In the genomic region with DNA sequence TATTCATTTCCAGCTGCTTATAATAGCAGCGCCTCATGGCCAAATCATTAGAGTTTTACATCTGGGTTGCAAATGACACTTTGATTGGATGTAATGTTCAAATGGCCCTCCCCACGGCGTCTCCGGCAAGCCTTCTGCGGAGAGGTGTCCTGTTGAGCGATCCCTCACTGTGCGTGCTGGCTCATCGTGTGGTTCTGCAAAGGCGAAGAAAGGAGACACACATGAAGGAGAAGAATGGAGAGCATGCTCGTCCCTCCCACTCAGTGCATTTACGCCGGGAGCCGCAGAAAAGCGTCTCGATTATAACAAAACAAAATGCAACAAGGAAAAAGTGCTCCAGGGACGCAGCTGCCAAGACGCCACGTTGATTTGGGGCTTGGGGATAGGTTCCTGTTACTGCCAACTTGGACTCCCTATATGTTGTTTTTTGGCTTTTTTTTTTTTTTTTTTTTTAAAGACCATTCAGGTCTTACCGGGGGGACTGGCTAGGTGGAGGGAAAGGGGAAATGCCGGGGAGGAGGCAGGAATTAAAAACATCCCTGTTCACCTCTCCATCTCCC, we compare ENCODE assay signal across 22 cellular contexts.
DNase-seq lines count a peak whose midpoint lies in the region; ATAC-seq and TF ChIP-seq lines count a peak whose summit lies in the region.
"Had no signal": no experiment of that assay in that cellular context is flagged by ENCODE, and none has a peak within 500 bp of the region (broad histone marks: within the 10 kb centered on the region; RNA-seq: fewer than 3 reads in every experiment).

No MANE protein-coding gene starts in this region.

- no peaks in the 10 kb centered on the region for H3K4me1 Mint-ChIP-seq in activated T-cell treated with anti-CD3 and anti-CD28 coated beads, Interleukin-2, amount 50 U/mL, for 24 hours (ENCODE audit: low read depth)
- peaks cover 3% of the 10 kb centered on the region for H3K4me1 Mint-ChIP-seq in activated T-cell treated with anti-CD3 and anti-CD28 coated beads, Interleukin-2, amount 50 U/mL, for 4 hours (ENCODE audit: low read depth)

- no peak overlapping the region for H3K9ac ChIP-seq in iPS-18a (ENCODE audit: low read length)

- CTCF ChIA-PET in OCI-LY7 (lab: Charles Lee; ENCODE audit: unreplicated experiment) = no interaction called here

- peaks cover 2% of the 10 kb centered on the region for H3K27me3 Mint-ChIP-seq in activated T-cell treated with anti-CD3 and anti-CD28 coated beads, Interleukin-2, amount 50 U/mL, for 24 hours
- H3K27me3 Mint-ChIP-seq in activated T-cell treated with anti-CD3 and anti-CD28 coated beads, Interleukin-2, amount 50 U/mL, for 4 hours (ENCODE audit: low read depth) = no peaks in the 10 kb centered on the region

- peak overlapping the region; percentile 60 for H3K4me2 ChIP-seq in OCI-LY7 (ENCODE audit: low read length)

- intact Hi-C loops in OCI-LY7 (cut with micrococcal nuclease; ENCODE audit: unreplicated experiment) (loop anchor here (1.0 to 10.0 kb wide), 2 partner anchors 50 to 104 kb away; no protein-coding TSS in a partner anchor), sigmoid colon (cut with DNase I) (loop anchor here (5.0 kb wide), 4 partner anchors 106 to 431 kb away; partner anchors contain the start of gene ZNF423)

- peak overlapping the region; percentile 95 for H2AFZ ChIP-seq in OCI-LY7 (ENCODE audit: low read length)

- TF ChIP-seq EP300 in sigmoid colon (IDR thresholded peaks at IDR 0.05) = no peak

- H3K36me3 ChIP-seq in OCI-LY7 (ENCODE audit: insufficient read depth, low read length) (no peaks in the 10 kb centered on the region), iPS-18a (ENCODE audit: control insufficient read depth, low read depth, low read length) (no peaks in the 10 kb centered on the region), sigmoid colon (no peaks in the 10 kb centered on the region)
- H3K36me3 ChIP-seq: SJCRH30, stomach, vagina had no signal

- no peak for TF ChIP-seq POLR2A in sigmoid colon (IDR thresholded peaks at IDR 0.05)

- no peaks in the 10 kb centered on the region for H3K36me3 Mint-ChIP-seq in activated T-cell treated with anti-CD3 and anti-CD28 coated beads, Interleukin-2, amount 50 U/mL, for 24 hours (ENCODE audit: low read depth)
- no peaks in the 10 kb centered on the region for H3K36me3 Mint-ChIP-seq in activated T-cell treated with anti-CD3 and anti-CD28 coated beads, Interleukin-2, amount 50 U/mL, for 4 hours (ENCODE audit: insufficient read depth)
- H3K36me3 Mint-ChIP-seq: CD14-positive monocyte had no signal

- H3K27ac Mint-ChIP-seq in activated T-cell treated with anti-CD3 and anti-CD28 coated beads, Interleukin-2, amount 50 U/mL, for 24 hours = no peak overlapping the region
- H3K27ac Mint-ChIP-seq: CD14-positive monocyte had no signal

- H3K79me2 ChIP-seq in OCI-LY7 (ENCODE audit: insufficient read depth, low read depth, low read length) = no peaks in the 10 kb centered on the region

- no peaks in the 10 kb centered on the region for H3K27me3 ChIP-seq in iPS-18a (ENCODE audit: control insufficient read depth, insufficient read depth, low read length)
- H3K27me3 ChIP-seq in sigmoid colon = no peaks in the 10 kb centered on the region
- H3K27me3 ChIP-seq: gastroesophageal sphincter, SJCRH30, vagina had no signal

- POLR2A ChIA-PET in OCI-LY7 (lab: Charles Lee) = no interaction called here

- no TSS peak for BruUV-seq in OCI-LY7 (replicated peaks; lab: Mats Ljungman, UMichigan)

- H3K9me2 ChIP-seq in OCI-LY7 (ENCODE audit: insufficient read depth, low read length) = no peaks in the 10 kb centered on the region

- peaks cover 42% of the 10 kb centered on the region for H3K4me1 ChIP-seq in OCI-LY7 (ENCODE audit: insufficient read depth, low read length, poor library complexity, severe bottlenecking)
- H3K4me1 ChIP-seq in iPS-18a (ENCODE audit: control insufficient read depth, low read depth, low read length) = peaks cover 14% of the 10 kb centered on the region
- H3K4me1 ChIP-seq in sigmoid colon = peaks cover 0 to 11% (median 8%) of the 10 kb centered on the region in 4 donors
- H3K4me1 ChIP-seq: SJCRH30 had no signal

- no peak overlapping the region for H3K4me3 ChIP-seq in OCI-LY7 (ENCODE audit: low read depth, low read length, poor library complexity, severe bottlenecking)
- H3K4me3 ChIP-seq in iPS-18a (ENCODE audit: low read length) = peak overlapping the region; percentile 31
- H3K4me3 ChIP-seq in sigmoid colon = no peak overlapping the region

- H3K27ac ChIP-seq in OCI-LY7 (ENCODE audit: low read depth, low read length, poor library complexity, severe bottlenecking) (no peak overlapping the region), iPS-18a (ENCODE audit: low read length) (no peak overlapping the region), sigmoid colon (no peak overlapping the region)
- H3K27ac ChIP-seq: SJCRH30, vagina had no signal

- no peaks in the 10 kb centered on the region for H3K9me3 Mint-ChIP-seq in activated T-cell treated with anti-CD3 and anti-CD28 coated beads, Interleukin-2, amount 50 U/mL, for 24 hours
- H3K9me3 Mint-ChIP-seq in activated T-cell treated with anti-CD3 and anti-CD28 coated beads, Interleukin-2, amount 50 U/mL, for 4 hours = no peaks in the 10 kb centered on the region
- H3K9me3 Mint-ChIP-seq: neural crest cell had no signal

- ATAC-seq in activated T-cell treated with anti-CD3 and anti-CD28 coated beads, Interleukin-2, amount 50 U/mL, for 4 hours = no peak
- no peak for ATAC-seq in GM21529 (IDR thresholded peaks at IDR 0.05; ENCODE audit: unreplicated experiment)

- TF ChIP-seq CTCF in OCI-LY7 (conservative IDR thresholded peaks at IDR 0.05; ENCODE audit: low read length) (no peak), sigmoid colon (IDR thresholded peaks at IDR 0.05) (no peak)

- peak; percentile 19 for DNase-seq in activated T-cell treated with anti-CD3 and anti-CD28 coated beads, Interleukin-2, amount 50 U/mL, for 24 hours
- no peak for DNase-seq in activated T-cell treated with anti-CD3 and anti-CD28 coated beads, Interleukin-2, amount 50 U/mL, for 4 hours
- DNase-seq in OCI-LY7 (ENCODE audit: low spot score) = no peak
- peak; percentile 55 for DNase-seq in sigmoid colon
- no peak for DNase-seq in hepatic stellate cell (ENCODE audit: low spot score)
- DNase-seq in SW 1271 (lab: John Stamatoyannopoulos, UW) = no peak
- DNase-seq: activated naive CD4-positive, alpha-beta T cell; cortex of kidney; DMS53; Karpas-422; NCI-H1417; NCI-H345; OCI-M1; stomach; T-helper 9 cell had no signal

- WGBS in sigmoid colon, 2 donors = 90 to 92% methylated on average over 20 of the region's 20 CpGs

- H3K9me3 ChIP-seq in OCI-LY7 (ENCODE audit: low read length) (no peaks in the 10 kb centered on the region), iPS-18a (ENCODE audit: control insufficient read depth, low read depth, low read length) (no peaks in the 10 kb centered on the region), sigmoid colon (no peaks in the 10 kb centered on the region)
- H3K9me3 ChIP-seq: gastroesophageal sphincter, SJCRH30, stomach, vagina had no signal

- H3K4me3 Mint-ChIP-seq in activated T-cell treated with anti-CD3 and anti-CD28 coated beads, Interleukin-2, amount 50 U/mL, for 24 hours = no peak overlapping the region
- no peak overlapping the region for H3K4me3 Mint-ChIP-seq in activated T-cell treated with anti-CD3 and anti-CD28 coated beads, Interleukin-2, amount 50 U/mL, for 4 hours
- H3K4me3 Mint-ChIP-seq: neural crest cell had no signal

- no peaks in the 10 kb centered on the region for H4K20me1 ChIP-seq in OCI-LY7 (ENCODE audit: insufficient read depth, low read length)

Comparison
In these comparisons a context has a peak if more than half of its experiments do, and no peak if none do; other contexts are left out.
1. DNase-seq: peak in activated T-cell treated with anti-CD3 and anti-CD28 coated beads, Interleukin-2, amount 50 U/mL, for 24 hours (single experiment) and sigmoid colon (single experiment); none in activated T-cell treated with anti-CD3 and anti-CD28 coated beads, Interleukin-2, amount 50 U/mL, for 4 hours (single experiment), OCI-LY7 (single experiment), hepatic stellate cell (single experiment) and SW 1271 (0 of 2).